In the genomic region with DNA sequence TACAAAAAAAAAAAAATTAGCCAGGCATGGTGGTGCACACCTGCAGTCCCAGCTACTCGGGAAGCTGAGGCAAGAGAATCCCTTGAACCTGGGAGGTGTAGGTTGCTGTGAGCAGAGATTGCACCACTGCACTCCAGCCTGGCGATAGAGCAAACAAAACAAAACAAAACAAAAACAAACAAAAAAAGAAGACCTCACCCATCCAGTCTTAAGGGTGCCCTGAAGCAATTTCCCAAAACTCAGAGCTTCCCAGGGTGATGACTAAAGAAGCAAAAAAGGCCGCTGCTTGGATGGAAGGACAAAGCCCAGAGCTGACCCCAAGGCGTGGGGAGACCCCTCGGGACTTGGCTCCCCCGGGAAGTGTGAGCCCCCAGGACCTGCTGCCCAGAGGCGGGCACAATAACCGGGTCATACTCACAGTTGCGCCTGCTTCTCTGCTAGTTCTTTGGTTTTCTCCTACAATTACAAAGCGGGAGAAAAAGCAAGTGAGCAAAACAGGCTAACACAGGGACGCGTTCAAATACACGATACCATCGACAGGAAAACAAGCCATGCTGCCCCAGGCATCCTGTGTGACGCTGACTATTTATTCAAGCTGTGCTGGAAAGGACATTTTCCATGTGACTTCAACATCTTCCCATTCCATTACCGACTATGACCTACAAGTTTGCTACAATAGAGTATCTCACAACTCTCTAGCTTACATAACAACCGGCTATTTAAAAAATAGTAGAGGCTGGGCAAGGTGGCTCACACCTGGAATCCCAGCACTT, we compare ENCODE assay signal across 33 cellular contexts. TPM values are rescaled to one million over a fixed set of nuclear protein-coding genes. Genes with fewer than 3 reads are reported as not detected.
"Had no signal": no experiment of that assay in that cellular context is flagged by ENCODE, and none has a peak within 500 bp of the region (broad histone marks: within the 10 kb centered on the region; RNA-seq: fewer than 3 reads in every experiment).

No MANE protein-coding gene starts in this region.

- ATAC-seq: gastrocnemius medialis; sciatic nerve; stimulated activated effector memory CD8-positive, alpha-beta T cell treated with anti-CD3 and anti-CD28 coated beads, Interleukin-12 subunit alpha, Interleukin-12 subunit beta, amount 100 ng/mL, for 72 hours had no signal

- H3K36me3 Mint-ChIP-seq: activated CD4-positive, alpha-beta memory T cell treated with anti-CD3 and anti-CD28 coated beads for 36 hours; activated naive CD8-positive, alpha-beta T cell treated with anti-CD3 and anti-CD28 coated beads for 36 hours; naive B cell; stimulated activated effector memory CD8-positive, alpha-beta T cell treated with anti-CD3 and anti-CD28 coated beads, Interleukin-12 subunit alpha, Interleukin-12 subunit beta, amount 100 ng/mL, for 72 hours had no signal

- H3K27ac Mint-ChIP-seq: activated CD4-positive, alpha-beta memory T cell treated with anti-CD3 and anti-CD28 coated beads for 36 hours; activated CD4-positive, alpha-beta T cell treated with anti-CD3 and anti-CD28 coated beads, Interleukin-2, amount 10 ng/mL, durations not matched to agents 24 days and 14 days; activated naive CD8-positive, alpha-beta T cell treated with anti-CD3 and anti-CD28 coated beads for 36 hours; activated T-helper 1 cell treated with anti-CD3 and anti-CD28 coated beads, Interleukin-12 subunit alpha, Interleukin-12 subunit beta, Interleukin-2, Interleukin-4 antibody, amounts not matched to agents 30 ng/mL and 10 ng/mL and 1 ng/mL, durations not matched to agents 14 hours and 24 hours and 36 hours; mesothelial cell of epicardium; naive B cell; stimulated activated effector memory CD8-positive, alpha-beta T cell treated with anti-CD3 and anti-CD28 coated beads, Interleukin-12 subunit alpha, Interleukin-12 subunit beta, amount 100 ng/mL, for 72 hours; stimulated activated naive CD8-positive, alpha-beta T cell treated with anti-CD3 and anti-CD28 coated beads, Interleukin-15, Interleukin-2, amounts not matched to agents 100 ng/mL and 50 ng/mL, for 24 hours; T-helper 1 cell treated with Interleukin-12 subunit alpha and Interleukin-12 subunit beta and Interleukin-4 antibody, amounts not matched to agents 30 μg/mL and 1 μg/mL, for 36 hours had no signal

- H3K27me3 ChIP-seq: adrenal gland, gastrocnemius medialis, neutrophil, upper lobe of left lung had no signal

- H3K36me3 ChIP-seq: adrenal gland, gastrocnemius medialis, neutrophil had no signal

- H3K27me3 Mint-ChIP-seq: activated CD4-positive, alpha-beta memory T cell treated with anti-CD3 and anti-CD28 coated beads for 36 hours; activated CD4-positive, alpha-beta T cell treated with anti-CD3 and anti-CD28 coated beads, Interleukin-2, amount 10 ng/mL, durations not matched to agents 24 days and 14 days; activated naive CD8-positive, alpha-beta T cell treated with anti-CD3 and anti-CD28 coated beads for 36 hours; brain; progenitor cell of endocrine pancreas; stimulated activated naive CD8-positive, alpha-beta T cell treated with anti-CD3 and anti-CD28 coated beads, Interleukin-15, Interleukin-2, amounts not matched to agents 100 ng/mL and 50 ng/mL, for 24 hours had no signal

- H3K4me3 Mint-ChIP-seq: activated CD4-positive, alpha-beta memory T cell treated with anti-CD3 and anti-CD28 coated beads for 36 hours; activated CD4-positive, alpha-beta T cell treated with anti-CD3 and anti-CD28 coated beads, Interleukin-2, amount 10 ng/mL, durations not matched to agents 24 days and 14 days; activated naive CD4-positive, alpha-beta T cell treated with anti-CD3 and anti-CD28 coated beads for 36 hours; activated naive CD8-positive, alpha-beta T cell treated with anti-CD3 and anti-CD28 coated beads for 36 hours; activated T-helper 1 cell treated with anti-CD3 and anti-CD28 coated beads, Interleukin-12 subunit alpha, Interleukin-12 subunit beta, Interleukin-2, Interleukin-4 antibody, amounts not matched to agents 30 ng/mL and 10 ng/mL and 1 ng/mL, durations not matched to agents 14 hours and 24 hours and 36 hours; brain; mesothelial cell of epicardium; nephron progenitor cell; stimulated activated effector memory CD8-positive, alpha-beta T cell treated with anti-CD3 and anti-CD28 coated beads, Interleukin-12 subunit alpha, Interleukin-12 subunit beta, amount 100 ng/mL, for 72 hours; stimulated activated naive CD8-positive, alpha-beta T cell treated with anti-CD3 and anti-CD28 coated beads, Interleukin-15, Interleukin-2, amounts not matched to agents 100 ng/mL and 50 ng/mL, for 24 hours; T-helper 1 cell treated with Interleukin-12 subunit alpha and Interleukin-12 subunit beta and Interleukin-4 antibody, amounts not matched to agents 30 μg/mL and 1 μg/mL, for 36 hours had no signal

- DNase-seq: activated CD4-positive, alpha-beta memory T cell treated with anti-CD3 and anti-CD28 coated beads for 36 hours; activated CD4-positive, alpha-beta T cell treated with anti-CD3 and anti-CD28 coated beads, Interleukin-2, amount 10 ng/mL, durations not matched to agents 24 days and 14 days; activated CD4-positive, CD25-positive, alpha-beta regulatory T cell treated with anti-CD3 and anti-CD28 coated beads, Interleukin-2, amount 50 U/mL, for 72 hours; activated CD8-positive, alpha-beta memory T cell treated with anti-CD3 and anti-CD28 coated beads, Interleukin-2, amount 50 U/mL, for 4 hours; activated effector memory CD4-positive, alpha-beta T cell treated with anti-CD3 and anti-CD28 coated beads, Interleukin-2, amount 50 U/mL, for 16 hours; activated naive CD4-positive, alpha-beta T cell treated with anti-CD3 and anti-CD28 coated beads for 36 hours; activated naive CD8-positive, alpha-beta T cell treated with anti-CD3 and anti-CD28 coated beads for 36 hours; activated T-cell treated with anti-CD3 and anti-CD28 coated beads, Interleukin-2, amount 50 U/mL, for 1 hour; caudate nucleus; cortex of kidney; effector CD4-positive, alpha-beta T cell; gastrocnemius medialis; glutamatergic neuron; naive B cell; nephron progenitor cell; stimulated activated CD4-positive, alpha-beta T cell treated with anti-CD3 and anti-CD28 coated beads, Interleukin-4, amount 100 ng/mL, for 24 hours; T-helper 9 cell had no signal

- H3K4me3 ChIP-seq: adrenal gland, gastrocnemius medialis, skin epidermis, upper lobe of left lung had no signal

- H3K4me1 Mint-ChIP-seq: activated naive CD8-positive, alpha-beta T cell treated with anti-CD3 and anti-CD28 coated beads for 36 hours had no signal

- H3K27ac ChIP-seq: adrenal gland, gastrocnemius medialis, neutrophil, skin epidermis, upper lobe of left lung had no signal

- H3K9me3 Mint-ChIP-seq: activated CD4-positive, alpha-beta memory T cell treated with anti-CD3 and anti-CD28 coated beads for 36 hours; activated CD4-positive, alpha-beta T cell treated with anti-CD3 and anti-CD28 coated beads, Interleukin-2, amount 10 ng/mL, durations not matched to agents 24 days and 14 days; activated naive CD4-positive, alpha-beta T cell treated with anti-CD3 and anti-CD28 coated beads for 36 hours; activated naive CD8-positive, alpha-beta T cell treated with anti-CD3 and anti-CD28 coated beads for 36 hours; activated T-helper 1 cell treated with anti-CD3 and anti-CD28 coated beads, Interleukin-12 subunit alpha, Interleukin-12 subunit beta, Interleukin-2, Interleukin-4 antibody, amounts not matched to agents 30 ng/mL and 10 ng/mL and 1 ng/mL, durations not matched to agents 14 hours and 24 hours and 36 hours; brain; mesothelial cell of epicardium; nephron progenitor cell; stimulated activated effector memory CD8-positive, alpha-beta T cell treated with anti-CD3 and anti-CD28 coated beads, Interleukin-12 subunit alpha, Interleukin-12 subunit beta, amount 100 ng/mL, for 72 hours; stimulated activated naive CD8-positive, alpha-beta T cell treated with anti-CD3 and anti-CD28 coated beads, Interleukin-15, Interleukin-2, amounts not matched to agents 100 ng/mL and 50 ng/mL, for 24 hours; T-helper 1 cell treated with Interleukin-12 subunit alpha and Interleukin-12 subunit beta and Interleukin-4 antibody, amounts not matched to agents 30 μg/mL and 1 μg/mL, for 36 hours had no signal

- H3K9me3 ChIP-seq: adrenal gland, gastrocnemius medialis, neutrophil, upper lobe of left lung had no signal

- H3K4me1 ChIP-seq: adrenal gland, gastrocnemius medialis, upper lobe of left lung had no signal

RNA-seq across cellular contexts. Expression of a gene that starts 29.9 kb away (rescaled TPM):
- total RNA-seq: activated CD4-positive, alpha-beta memory T cell treated with anti-CD3 and anti-CD28 coated beads for 36 hours; activated CD4-positive, alpha-beta T cell treated with anti-CD3 and anti-CD28 coated beads, Interleukin-2, amount 10 ng/mL, durations not matched to agents 24 days and 14 days; activated CD8-positive, alpha-beta memory T cell treated with anti-CD3 and anti-CD28 coated beads for 36 hours; activated naive CD4-positive, alpha-beta T cell treated with anti-CD3 and anti-CD28 coated beads for 36 hours; activated T-helper 1 cell treated with anti-CD3 and anti-CD28 coated beads, Interleukin-12 subunit alpha, Interleukin-12 subunit beta, Interleukin-2, Interleukin-4 antibody, amounts not matched to agents 30 ng/mL and 10 ng/mL and 1 ng/mL, durations not matched to agents 14 hours and 24 hours and 36 hours; adrenal gland; epithelial cell of proximal tubule; renal cortical epithelial cell had no signal
- polyA plus RNA-seq: liver had no signal

RNA-seq across cellular contexts. Expression of a gene that starts 51.6 kb away (rescaled TPM):
- total RNA-seq: renal cortical epithelial cell had no signal
